In genomic region chr17:72455562-72455961, GRCh38 we compare ENCODE assay signal across 24 cellular contexts.
DNase-seq lines count a peak whose midpoint lies in the region; ATAC-seq, FAIRE-seq and TF ChIP-seq lines count a peak whose summit lies in the region.
"Had no signal": no experiment of that assay in that cellular context is flagged by ENCODE, and none has a peak within 500 bp of the region (broad histone marks: within the 10 kb centered on the region; RNA-seq: fewer than 3 reads in every experiment).

No MANE protein-coding gene starts in this region.

- H2AK5ac ChIP-seq in H9 (ENCODE audit: insufficient read length, low read length): no peak overlapping the region
- H2AK5ac ChIP-seq in mesenchymal stem cell (ENCODE audit: low read length, severe bottlenecking): peak overlapping the region; percentile 26

- POLR2A ChIA-PET in SK-N-SH (lab: Yijun Ruan, JAX): no interaction called here
- POLR2A ChIA-PET in CD4-positive, alpha-beta T cell (lab: Charles Lee): interaction anchor here (0.7 kb wide), 1 partner anchor 11 kb away, joined by 3 read pairs; no protein-coding TSS in a partner anchor

- WGBS in H9 (ENCODE audit: extremely low coverage, insufficient read length, low lambda C conversion rate): no CpG with 5 or more reads among the region's 8 CpGs
- 83% methylated on average over 8 of the region's 8 CpGs for WGBS in SK-N-SH (ENCODE audit: low lambda C conversion rate)
- 96% methylated on average over 7 of the region's 8 CpGs for WGBS in mesenchymal stem cell
- WGBS in transverse colon (ENCODE audit: low coverage in 1 of 2), 2 donors: 85% methylated on average over 8 of the region's 8 CpGs; no CpG with 5 or more reads in 1 of the 2 donors

- ATAC-seq in CD4-positive, alpha-beta T cell (ENCODE audit: poor library complexity): no peak
- ATAC-seq: activated T-cell treated with anti-CD3 and anti-CD28 coated beads, Interleukin-2, amount 50 U/mL, for 4 hours; K562; left cardiac atrium; sciatic nerve had no signal

- no peak overlapping the region for H2BK20ac ChIP-seq in H9 (ENCODE audit: low read depth, low read length, poor library complexity, severe bottlenecking)

- H3K9me3 ChIP-seq in H9 (ENCODE audit: control insufficient read depth, low read depth, low read length) (no peaks in the 10 kb centered on the region), SK-N-SH (no peaks in the 10 kb centered on the region), mesenchymal stem cell (ENCODE audit: control insufficient read depth, low read length) (no peaks in the 10 kb centered on the region), transverse colon (no peaks in the 10 kb centered on the region)
- H3K9me3 ChIP-seq in CD4-positive, alpha-beta T cell (ENCODE audit: control insufficient read depth, low read length): no peaks in the 10 kb centered on the region
- H3K9me3 ChIP-seq: uterus had no signal

- H3K27me3 Mint-ChIP-seq in H9 (ENCODE audit: low read depth): no peaks in the 10 kb centered on the region; the same call in 1 of the 2 replicates
- H3K27me3 Mint-ChIP-seq in CD4-positive, alpha-beta T cell: no peaks in the 10 kb centered on the region
- H3K27me3 Mint-ChIP-seq: activated CD4-positive, alpha-beta memory T cell treated with anti-CD3 and anti-CD28 coated beads for 36 hours; B cell; stimulated activated naive CD8-positive, alpha-beta T cell treated with anti-CD3 and anti-CD28 coated beads, Interleukin-15, Interleukin-2, amounts not matched to agents 100 ng/mL and 50 ng/mL, for 24 hours had no signal

- TF ChIP-seq CTCF in H9 (conservative IDR thresholded peaks at IDR 0.05) (peak; percentile 29; the same call in 1 of the 3 replicates), SK-N-SH (IDR thresholded peaks at IDR 0.05) (peak; percentile 15), transverse colon (IDR thresholded peaks at IDR 0.05) (peak in 2 of 5 experiments; percentile 18 to 19)
- TF ChIP-seq CTCF in CD4-positive, alpha-beta T cell (IDR thresholded peaks at IDR 0.05): no peak

- no peak overlapping the region for H3K18ac ChIP-seq in H9 (ENCODE audit: insufficient read length, low read depth, low read length)
- H3K18ac ChIP-seq in mesenchymal stem cell (ENCODE audit: low read depth in 1 of 2, low read length in 2 of 2): no peak overlapping the region

- H3K9me3 Mint-ChIP-seq in H9: peaks cover 0 to 4% of the 10 kb centered on the region in 2 experiments; a peak in 1 of 5 replicates
- no peaks in the 10 kb centered on the region for H3K9me3 Mint-ChIP-seq in CD4-positive, alpha-beta T cell
- H3K9me3 Mint-ChIP-seq: activated CD4-positive, alpha-beta memory T cell treated with anti-CD3 and anti-CD28 coated beads for 36 hours; activated naive CD4-positive, alpha-beta T cell treated with anti-CD3 and anti-CD28 coated beads, Interleukin-2, amount 50 U/mL, for 24 hours; activated T-cell treated with anti-CD3 and anti-CD28 coated beads, Interleukin-2, amount 50 U/mL, for 4 hours had no signal

- H3K27ac ChIP-seq in H9 (ENCODE audit: insufficient read length, low read depth, low read length) (no peak overlapping the region), SK-N-SH (ENCODE audit: low read depth in 2 of 2, low read length in 1 of 2) (peak overlapping the region in 1 of 2 experiments; percentile 24; a peak in 1 of 4 replicates), mesenchymal stem cell (ENCODE audit: low read length, poor library complexity, severe bottlenecking) (no peak overlapping the region), transverse colon (peak overlapping the region; percentile 76 to 84 (median 78))
- H3K27ac ChIP-seq in CD4-positive, alpha-beta T cell (ENCODE audit: low read depth, low read length): no peak overlapping the region
- H3K27ac ChIP-seq: coronary artery, foreskin keratinocyte, uterus had no signal

- H3K23me2 ChIP-seq in H9 (ENCODE audit: insufficient read length, low read depth, low read length, poor library complexity, severe bottlenecking): no peaks in the 10 kb centered on the region

- H3T11ph ChIP-seq in H9 (ENCODE audit: low read length): no peak overlapping the region

- intact Hi-C loops in transverse colon (cut with DNase I; ENCODE audit: low total_unique reads): no loop called here
- intact Hi-C loops in CD4-positive, alpha-beta T cell (cut with DNase I, micrococcal nuclease): no loop called here

- no peak overlapping the region; a peak in 2 of 7 replicates for H3K27ac Mint-ChIP-seq in H9
- no peak overlapping the region for H3K27ac Mint-ChIP-seq in CD4-positive, alpha-beta T cell
- H3K27ac Mint-ChIP-seq: activated CD4-positive, alpha-beta memory T cell treated with anti-CD3 and anti-CD28 coated beads for 36 hours; activated naive CD4-positive, alpha-beta T cell treated with anti-CD3 and anti-CD28 coated beads, Interleukin-2, amount 50 U/mL, for 24 hours; B cell; stimulated activated naive CD8-positive, alpha-beta T cell treated with anti-CD3 and anti-CD28 coated beads, Interleukin-15, Interleukin-2, amounts not matched to agents 100 ng/mL and 50 ng/mL, for 24 hours had no signal

- H3K14ac ChIP-seq in H9 (ENCODE audit: insufficient read depth, low read length): 0 out of 2 replicates have a peak overlapping the region, but pooled peaks have one; percentile 56
- no peak overlapping the region for H3K14ac ChIP-seq in mesenchymal stem cell (ENCODE audit: low read length in 2 of 2)

- H2BK5ac ChIP-seq in H9 (ENCODE audit: insufficient read length, low read length) (no peak overlapping the region), mesenchymal stem cell (ENCODE audit: low read depth, low read length, poor library complexity, severe bottlenecking) (no peak overlapping the region)

- no peaks in the 10 kb centered on the region for H3F3A ChIP-seq in SK-N-SH (replicated peaks; ENCODE audit: insufficient read depth)

- H3K4me3 ChIP-seq in SK-N-SH (ENCODE audit: low read depth in 2 of 2, low read length in 1 of 2) (no peak overlapping the region), mesenchymal stem cell (ENCODE audit: insufficient read depth in 1 of 2, low read depth in 1 of 2, low read length in 2 of 2) (no peak overlapping the region), transverse colon (no peak overlapping the region)
- H3K4me3 ChIP-seq: coronary artery, K562, uterus had no signal

- no peak overlapping the region for H4K91ac ChIP-seq in H9 (ENCODE audit: insufficient read length, low read depth, low read length)
- no peak overlapping the region for H4K91ac ChIP-seq in mesenchymal stem cell (ENCODE audit: low read length)

- H3K36me3 ChIP-seq in SK-N-SH (replicated peaks in 1 of 2; ENCODE audit: control insufficient read depth in 1 of 2, insufficient read depth in 2 of 2, low read length in 1 of 2) (no peaks in the 10 kb centered on the region), mesenchymal stem cell (ENCODE audit: control insufficient read depth in 1 of 2, insufficient read depth in 2 of 2, low read depth in 1 of 2, low read length in 2 of 2) (no peaks in the 10 kb centered on the region), transverse colon (no peaks in the 10 kb centered on the region)
- H3K36me3 ChIP-seq: uterus had no signal

- no peaks in the 10 kb centered on the region for H3K9me2 ChIP-seq in SK-N-SH

- no peaks in the 10 kb centered on the region; a peak in 1 of 7 replicates for H3K36me3 Mint-ChIP-seq in H9 (ENCODE audit: insufficient read depth in 1 of 3, low read depth in 3 of 3)
- no peaks in the 10 kb centered on the region for H3K36me3 Mint-ChIP-seq in CD4-positive, alpha-beta T cell (ENCODE audit: low read depth)
- H3K36me3 Mint-ChIP-seq: activated CD4-positive, alpha-beta memory T cell treated with anti-CD3 and anti-CD28 coated beads for 36 hours; activated naive CD4-positive, alpha-beta T cell treated with anti-CD3 and anti-CD28 coated beads, Interleukin-2, amount 50 U/mL, for 24 hours had no signal

- no peak for FAIRE-seq in H54 (lab: Jason Lieb, UNC)
- FAIRE-seq in HTR-8/SVneo (lab: Jason Lieb, UNC): no peak
- FAIRE-seq: K562 had no signal

- H3K9ac ChIP-seq in H9 (ENCODE audit: extremely low read depth, insufficient read length, low read length) (no peak overlapping the region), SK-N-SH (no peak overlapping the region), mesenchymal stem cell (ENCODE audit: low read length) (no peak overlapping the region)

- H2AFZ ChIP-seq in H9 (ENCODE audit: low read length): no peak overlapping the region
- H2AFZ ChIP-seq in SK-N-SH (ENCODE audit: low read depth): peak overlapping the region; percentile 39; the same call in 1 of the 2 replicates
- H2AFZ ChIP-seq in mesenchymal stem cell (ENCODE audit: low read depth, low read length): no peak overlapping the region

- no peaks in the 10 kb centered on the region; the same call in 1 of the 2 replicates for H3K4me1 ChIP-seq in H9 (ENCODE audit: insufficient read depth, low read length)
- peaks cover 0 to 6% of the 10 kb centered on the region in 2 experiments; a peak in 1 of 4 replicates for H3K4me1 ChIP-seq in SK-N-SH (ENCODE audit: control insufficient read depth in 1 of 2, insufficient read depth in 2 of 2, low read depth in 1 of 2, low read length in 1 of 2)
- peaks cover 23% of the 10 kb centered on the region for H3K4me1 ChIP-seq in mesenchymal stem cell (ENCODE audit: control insufficient read depth, insufficient read depth, low read depth, low read length)
- H3K4me1 ChIP-seq in transverse colon: peaks cover 4 to 51% (median 27%) of the 10 kb centered on the region in 4 donors
- H3K4me1 ChIP-seq: uterus had no signal

- H2BK12ac ChIP-seq in H9 (ENCODE audit: insufficient read length, low read depth, low read length) (no peak overlapping the region), mesenchymal stem cell (ENCODE audit: low read length in 2 of 2) (no peak overlapping the region)

- no peaks in the 10 kb centered on the region for H4K20me1 ChIP-seq in H9 (ENCODE audit: control insufficient read depth, insufficient read depth, insufficient read length)
- no peaks in the 10 kb centered on the region for H4K20me1 ChIP-seq in SK-N-SH (ENCODE audit: insufficient read depth)

- H3K79me1 ChIP-seq in H9 (ENCODE audit: insufficient read depth, low read depth, low read length, poor library complexity, severe bottlenecking): no peaks in the 10 kb centered on the region
- H3K79me1 ChIP-seq in mesenchymal stem cell (replicated peaks; ENCODE audit: low read length, poor library complexity, severe bottlenecking): peaks cover 29% of the 10 kb centered on the region

- no peak overlapping the region for H2BK120ac ChIP-seq in H9 (ENCODE audit: low read depth, low read length, poor library complexity, severe bottlenecking)
- H2BK120ac ChIP-seq in mesenchymal stem cell (ENCODE audit: low read depth, low read length): no peak overlapping the region

- no peak overlapping the region for H4K5ac ChIP-seq in H9 (ENCODE audit: insufficient read length, low read depth, low read length)

- peaks cover 23 to 30% of the 10 kb centered on the region in 2 experiments for H3K4me1 Mint-ChIP-seq in H9
- H3K4me1 Mint-ChIP-seq in CD4-positive, alpha-beta T cell (ENCODE audit: low read depth): no peaks in the 10 kb centered on the region
- H3K4me1 Mint-ChIP-seq: activated naive CD4-positive, alpha-beta T cell treated with anti-CD3 and anti-CD28 coated beads, Interleukin-2, amount 50 U/mL, for 24 hours; B cell had no signal

- in situ Hi-C loops in transverse colon (cut with MboI; ENCODE audit: low pct_ligation_motif_present in 1 of 4, low pct_unique_long_range_greater_than_20kb in 1 of 4, low sequenced_read_pairs in 3 of 4): no loop called here

- CTCF ChIA-PET in SK-N-SH (lab: Yijun Ruan, JAX): interaction anchor here (1.1 kb wide), 1 partner anchor 15 kb away, joined by 4 read pairs; no protein-coding TSS in a partner anchor
- CTCF ChIA-PET in CD4-positive, alpha-beta T cell (lab: Charles Lee): no interaction called here

- H3K4ac ChIP-seq in H9 (ENCODE audit: low read depth, low read length): no peak overlapping the region
- H3K4ac ChIP-seq in mesenchymal stem cell (ENCODE audit: low read depth in 1 of 2, low read length in 2 of 2): no peak overlapping the region

- TF ChIP-seq RAD21 in SK-N-SH (IDR thresholded peaks at IDR 0.05; ENCODE audit: low read length): no peak

- H3K27me3 ChIP-seq in H9 (ENCODE audit: insufficient read depth, low read length): no peaks in the 10 kb centered on the region
- H3K27me3 ChIP-seq in SK-N-SH (ENCODE audit: insufficient read depth): no peaks in the 10 kb centered on the region
- H3K27me3 ChIP-seq in mesenchymal stem cell (ENCODE audit: control insufficient read depth in 1 of 2, insufficient read depth in 1 of 2, low read length in 2 of 2): no peaks in the 10 kb centered on the region
- H3K27me3 ChIP-seq in transverse colon: no peaks in the 10 kb centered on the region
- no peaks in the 10 kb centered on the region for H3K27me3 ChIP-seq in CD4-positive, alpha-beta T cell (ENCODE audit: control insufficient read depth, insufficient read depth, low read length)
- H3K27me3 ChIP-seq: foreskin keratinocyte, uterus had no signal

- H3K4me3 Mint-ChIP-seq in H9: no peak overlapping the region
- H3K4me3 Mint-ChIP-seq in CD4-positive, alpha-beta T cell: no peak overlapping the region
- H3K4me3 Mint-ChIP-seq: activated CD4-positive, alpha-beta memory T cell treated with anti-CD3 and anti-CD28 coated beads for 36 hours; activated naive CD4-positive, alpha-beta T cell treated with anti-CD3 and anti-CD28 coated beads, Interleukin-2, amount 50 U/mL, for 24 hours; activated T-cell treated with anti-CD3 and anti-CD28 coated beads, Interleukin-2, amount 50 U/mL, for 4 hours; B cell; stimulated activated naive CD8-positive, alpha-beta T cell treated with anti-CD3 and anti-CD28 coated beads, Interleukin-15, Interleukin-2, amounts not matched to agents 100 ng/mL and 50 ng/mL, for 24 hours had no signal

- H3K79me2 ChIP-seq in H9 (ENCODE audit: insufficient read depth, low read length) (no peaks in the 10 kb centered on the region), SK-N-SH (ENCODE audit: insufficient read depth) (peaks cover 18% of the 10 kb centered on the region)

- H3K4me2 ChIP-seq in H9 (ENCODE audit: insufficient read depth, insufficient read length, low read length): no peak overlapping the region
- H3K4me2 ChIP-seq in SK-N-SH: peak overlapping the region; percentile 18; the same call in 1 of the 2 replicates
- no peak overlapping the region for H3K4me2 ChIP-seq in mesenchymal stem cell (ENCODE audit: low read length, poor library complexity, severe bottlenecking)

- TF ChIP-seq POLR2A in transverse colon (IDR thresholded peaks at IDR 0.05) (no peak), H54 (IDR thresholded peaks at IDR 0.05; ENCODE audit: low read depth, low read length) (no peak)

- no peak overlapping the region for H4K8ac ChIP-seq in H9 (replicated peaks; ENCODE audit: insufficient read length, low read depth, low read length)
- no peak overlapping the region for H4K8ac ChIP-seq in mesenchymal stem cell (ENCODE audit: low read length)

- H2BK15ac ChIP-seq in H9 (ENCODE audit: low read depth, low read length) (no peak overlapping the region), mesenchymal stem cell (ENCODE audit: low read depth, poor library complexity, severe bottlenecking) (no peak overlapping the region)

- no peak overlapping the region for H3K23ac ChIP-seq in H9 (ENCODE audit: insufficient read length, low read depth, low read length)
- no peak overlapping the region for H3K23ac ChIP-seq in mesenchymal stem cell (ENCODE audit: low read length in 2 of 2)

- no peak overlapping the region for H3K56ac ChIP-seq in H9 (ENCODE audit: insufficient read length, low read depth, low read length)

- no peak for TF ChIP-seq EP300 in SK-N-SH (IDR thresholded peaks at IDR 0.05; ENCODE audit: borderline replicate concordance in 1 of 2, low read depth in 1 of 2, low read length in 1 of 2)
- TF ChIP-seq EP300 in transverse colon (IDR thresholded peaks at IDR 0.05; ENCODE audit: low read depth): no peak

- DNase-seq in H9 (no peak), SK-N-SH (no peak), mesenchymal stem cell (no peak), transverse colon (no peak), H54 (ENCODE audit: insufficient read length, low spot score) (no peak), HTR-8/SVneo (ENCODE audit: insufficient read length, low spot score) (no peak)
- no peak for DNase-seq in CD4-positive, alpha-beta T cell
- DNase-seq: activated CD4-positive, alpha-beta memory T cell treated with anti-CD3 and anti-CD28 coated beads for 36 hours; activated T-cell treated with anti-CD3 and anti-CD28 coated beads, Interleukin-2, amount 50 U/mL, for 4 hours; DMS153; left cardiac atrium; NCI-H1694 treated with DMSO at 0.1 percent for 48 hours; NCI-H446; SHP77; stimulated activated CD4-positive, alpha-beta T cell treated with anti-CD3 and anti-CD28 coated beads, Interleukin-2, amount 100 ng/mL, for 24 hours; T-helper 2 cell; uterus had no signal

Comparison
In these comparisons a context has a peak if more than half of its experiments do, and no peak if none do; other contexts are left out.
1. H3K27ac ChIP-seq: peak in transverse colon (4 of 4); none in H9 (single experiment), mesenchymal stem cell (single experiment) and CD4-positive, alpha-beta T cell (single experiment).